8 cellular contexts compared by ENCODE assay signal in the genomic region with DNA sequence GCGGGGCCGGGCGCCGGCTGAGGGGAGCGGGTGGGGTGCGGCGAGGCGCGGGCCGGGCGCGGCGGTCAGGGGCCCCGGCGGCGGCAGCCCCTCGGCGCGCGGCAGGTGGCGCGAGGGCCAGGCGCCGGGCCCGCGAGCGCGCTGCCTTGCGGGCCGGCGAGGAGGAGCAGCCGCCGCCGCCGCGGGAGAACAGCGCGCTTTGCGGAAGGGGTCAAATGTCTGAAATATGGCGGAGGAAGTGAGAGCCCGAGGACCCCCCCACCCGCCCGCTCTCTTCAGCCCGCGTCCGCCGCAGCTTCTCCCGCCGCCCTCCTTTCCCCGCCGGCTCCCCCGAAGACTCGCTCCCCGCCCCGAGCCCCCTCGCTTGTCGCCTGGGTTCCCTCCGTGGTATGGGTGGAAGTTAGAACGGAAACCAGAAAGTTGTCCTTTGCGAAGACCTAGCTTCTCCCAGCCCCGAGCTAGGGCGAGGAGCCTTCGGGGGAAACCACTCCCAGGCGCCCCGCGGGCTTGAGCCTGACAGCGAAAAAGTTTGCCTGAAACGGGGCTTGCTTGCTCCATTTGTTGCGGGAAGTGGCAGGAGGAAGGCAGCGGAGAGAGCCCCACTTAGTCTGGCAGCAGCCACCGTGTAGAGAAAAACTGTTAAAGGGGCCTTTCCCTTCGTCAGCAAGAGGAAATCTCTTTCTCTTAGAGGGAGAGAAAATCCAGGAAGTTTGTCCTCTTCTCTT. TPM values are rescaled to one million over a fixed set of nuclear protein-coding genes. Genes with fewer than 3 reads are reported as not detected.
DNase-seq lines count a peak whose midpoint lies in the region; ATAC-seq, FAIRE-seq and TF ChIP-seq lines count a peak whose summit lies in the region.

No MANE protein-coding gene starts in this region.

- H3K9me3 Mint-ChIP-seq in activated naive CD4-positive, alpha-beta T cell treated with anti-CD3 and anti-CD28 coated beads, Interleukin-2, amount 10 ng/mL, durations not matched to agents 7 days and 5 days: peaks cover 2% of the 10 kb centered on the region
- no peaks in the 10 kb centered on the region for H3K9me3 Mint-ChIP-seq in neural crest cell

- H3K4me1 ChIP-seq in upper lobe of left lung: peaks cover 32 to 52% (median 43%) of the 10 kb centered on the region in 4 donors

- 1 to 2% methylated on average over 10 to 30 of the region's 72 CpGs for WGBS in upper lobe of left lung, 2 donors

- H3K27me3 Mint-ChIP-seq in activated naive CD4-positive, alpha-beta T cell treated with anti-CD3 and anti-CD28 coated beads, Interleukin-2, amount 10 ng/mL, durations not matched to agents 7 days and 5 days: no peaks in the 10 kb centered on the region
- no peaks in the 10 kb centered on the region for H3K27me3 Mint-ChIP-seq in neural crest cell (ENCODE audit: low read depth)

- ATAC-seq in GM19324 (IDR thresholded peaks at IDR 0.05; ENCODE audit: low FRiP score, unreplicated experiment) (peak; percentile 41), HG03439 (IDR thresholded peaks at IDR 0.05; ENCODE audit: unreplicated experiment) (peak; percentile 32), upper lobe of left lung (ENCODE audit: low FRiP score in 2 of 2) (peak; percentile 45 to 60)

- peaks cover 41% of the 10 kb centered on the region for H3K36me3 Mint-ChIP-seq in activated naive CD4-positive, alpha-beta T cell treated with anti-CD3 and anti-CD28 coated beads, Interleukin-2, amount 10 ng/mL, durations not matched to agents 7 days and 5 days
- peaks cover 8% of the 10 kb centered on the region for H3K36me3 Mint-ChIP-seq in neural crest cell (ENCODE audit: low read depth)

- peak in 3 of 4 donors; percentile 16 to 63 (median 55) for TF ChIP-seq POLR2A in upper lobe of left lung (IDR thresholded peaks at IDR 0.05)

- peaks cover 44% of the 10 kb centered on the region for H3K4me1 Mint-ChIP-seq in activated naive CD4-positive, alpha-beta T cell treated with anti-CD3 and anti-CD28 coated beads, Interleukin-2, amount 10 ng/mL, durations not matched to agents 7 days and 5 days
- peaks cover 54% of the 10 kb centered on the region for H3K4me1 Mint-ChIP-seq in neural crest cell

- FAIRE-seq in frontal cortex (lab: Jason Lieb, UNC): no peak

- peak overlapping the region; percentile 96 for H3K4me3 Mint-ChIP-seq in activated naive CD4-positive, alpha-beta T cell treated with anti-CD3 and anti-CD28 coated beads, Interleukin-2, amount 10 ng/mL, durations not matched to agents 7 days and 5 days
- peak overlapping the region; percentile 98 for H3K4me3 Mint-ChIP-seq in neural crest cell

- CTCF ChIA-PET in RWPE1 (lab: Yijun Ruan, JAX): no interaction called here
- CTCF ChIA-PET in activated naive CD4-positive, alpha-beta T cell treated with anti-CD3 and anti-CD28 coated beads, Interleukin-2, amount 10 ng/mL, durations not matched to agents 7 days and 5 days (lab: Charles Lee): interaction anchor here (1.3 kb wide), 1 partner anchor 252 kb away, joined by 3 read pairs; no protein-coding TSS in a partner anchor

- peak in 12 of 14 donors; percentile 18 to 77 (median 53) for DNase-seq in C1 segment of cervical spinal cord (lab: John Stamatoyannopoulos, UW)
- DNase-seq in RWPE1 (ENCODE audit: low spot score): peak; percentile 35
- DNase-seq in activated naive CD4-positive, alpha-beta T cell treated with anti-CD3 and anti-CD28 coated beads, Interleukin-2, amount 10 ng/mL, durations not matched to agents 7 days and 5 days: peak; percentile 71
- DNase-seq in frontal cortex (ENCODE audit: low spot score in 2 of 2): peak; percentile 34 to 36
- peak; percentile 34 for DNase-seq in neural crest cell (ENCODE audit: low read depth, low spot score)
- DNase-seq in upper lobe of left lung: peak in 1 of 2 donors; percentile 69

- TF ChIP-seq CTCF in RWPE1 (conservative IDR thresholded peaks at IDR 0.05; ENCODE audit: low read depth) (no peak), neural crest cell (conservative IDR thresholded peaks at IDR 0.05) (no peak), upper lobe of left lung (IDR thresholded peaks at IDR 0.05) (no peak)

- TF ChIP-seq EP300 in upper lobe of left lung (IDR thresholded peaks at IDR 0.05): no peak

- no peaks in the 10 kb centered on the region for H3K9me3 ChIP-seq in upper lobe of left lung

- H3K36me3 ChIP-seq in upper lobe of left lung: no peaks in the 10 kb centered on the region

- peak overlapping the region; percentile 49 to 77 (median 62) for H3K4me3 ChIP-seq in upper lobe of left lung

- POLR2A ChIA-PET in RWPE1 (lab: Yijun Ruan, JAX; ENCODE audit: low non-redundant PET): interaction anchor here (1.0 to 1.2 kb wide), 2 partner anchors 15 to 26 kb away, joined by 3 to 4 read pairs; no protein-coding TSS in a partner anchor

- no peaks in the 10 kb centered on the region for H3K27me3 ChIP-seq in upper lobe of left lung

- H3K27ac Mint-ChIP-seq in activated naive CD4-positive, alpha-beta T cell treated with anti-CD3 and anti-CD28 coated beads, Interleukin-2, amount 10 ng/mL, durations not matched to agents 7 days and 5 days: peak overlapping the region; percentile 98
- peak overlapping the region; percentile 88 for H3K27ac Mint-ChIP-seq in neural crest cell (ENCODE audit: unreplicated experiment)

- H3K27ac ChIP-seq in RWPE1 (peak overlapping the region; percentile 94), upper lobe of left lung (peak overlapping the region; percentile 92 to 100 (median 98))

RNA-seq across cellular contexts. Expression of gene RAP1B, which starts 0.6 kb away (rescaled TPM):
- 66.4 TPM for total RNA-seq in frontal cortex
- total RNA-seq in neural crest cell: 83.6 and 90.4 TPM in 2 replicates
- total RNA-seq in upper lobe of left lung: 100 to 1,000 TPM; 135 to 208 (median 162) TPM
